13 cellular contexts compared by ENCODE assay signal in the genomic region with DNA sequence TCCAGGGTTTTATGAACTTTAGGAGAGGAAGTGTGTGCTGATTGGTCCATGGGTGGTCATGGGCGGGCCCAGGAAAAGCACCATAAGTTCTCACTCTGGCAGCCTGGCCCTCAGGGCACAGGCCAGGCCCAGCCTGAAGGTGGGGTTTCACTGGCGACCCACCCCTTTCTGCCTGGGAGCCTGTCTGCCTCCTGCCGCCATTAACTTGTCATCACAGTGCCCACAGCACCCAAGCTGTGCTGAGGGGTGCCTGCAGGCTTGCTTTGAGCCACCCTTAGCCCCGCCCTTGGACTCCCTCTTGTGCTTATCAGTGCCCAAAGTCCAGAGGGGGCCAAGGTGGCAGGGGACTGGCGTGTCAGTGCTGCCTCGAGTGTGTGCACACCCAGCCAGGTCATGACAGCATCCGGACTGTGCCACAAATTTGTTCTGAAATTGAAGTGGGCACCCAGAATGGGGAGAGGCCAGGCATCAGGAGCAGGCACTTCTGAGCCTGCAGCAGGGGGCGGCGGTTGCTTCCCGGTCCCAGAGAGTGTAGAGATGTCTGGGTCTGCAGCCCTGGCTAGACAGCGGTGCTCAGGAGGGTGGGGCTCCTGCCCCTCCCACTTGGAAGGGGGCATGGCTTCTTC.
"Had no signal": no experiment of that assay in that cellular context is flagged by ENCODE, and none has a peak within 500 bp of the region (broad histone marks: within the 10 kb centered on the region; RNA-seq: fewer than 3 reads in every experiment).

No MANE protein-coding gene starts in this region.

- H3K27ac ChIP-seq: neural progenitor cell, tibial nerve had no signal

- H3K36me3 Mint-ChIP-seq: naive B cell, neural progenitor cell had no signal

- H3K27me3 ChIP-seq: neural progenitor cell, tibial nerve had no signal

- H3K36me3 ChIP-seq: neural progenitor cell, tibial nerve had no signal

- H3K27me3 Mint-ChIP-seq: naive B cell had no signal

- H3K4me3 Mint-ChIP-seq: activated naive CD8-positive, alpha-beta T cell treated with anti-CD3 and anti-CD28 coated beads, Interleukin-2, amount 50 U/mL, for 24 hours; activated T-helper 17 cell treated with anti-CD3 and anti-CD28 coated beads, Interleukin-2, amount 50 U/mL, for 72 hours; naive B cell; neural progenitor cell had no signal

- H3K9me3 Mint-ChIP-seq: activated T-helper 17 cell treated with anti-CD3 and anti-CD28 coated beads, Interleukin-2, amount 50 U/mL, for 72 hours; neural progenitor cell had no signal

- H3K27ac Mint-ChIP-seq: activated naive CD8-positive, alpha-beta T cell treated with anti-CD3 and anti-CD28 coated beads, Interleukin-2, amount 50 U/mL, for 24 hours; activated T-helper 17 cell treated with anti-CD3 and anti-CD28 coated beads, Interleukin-2, amount 50 U/mL, for 72 hours; naive B cell; neural progenitor cell had no signal

- DNase-seq: activated CD4-positive, alpha-beta T cell treated with anti-CD3 and anti-CD28 coated beads, Interleukin-2, amount 50 U/mL, for 1 hour; activated CD8-positive, alpha-beta memory T cell treated with anti-CD3 and anti-CD28 coated beads for 24 hours; activated naive CD4-positive, alpha-beta T cell treated with Interleukin-2 at 50 U/mL for 16 hours; activated naive CD8-positive, alpha-beta T cell treated with anti-CD3 and anti-CD28 coated beads, Interleukin-2, amount 50 U/mL, for 24 hours; mammary epithelial cell; naive B cell; stimulated activated CD4-positive, alpha-beta T cell treated with anti-CD3 and anti-CD28 coated beads, Interleukin-2, amount 100 ng/mL, for 48 hours; stimulated activated naive CD4-positive, alpha-beta T cell had no signal

- H3K4me3 ChIP-seq: neural progenitor cell, tibial nerve had no signal

- H3K9me3 ChIP-seq: tibial nerve had no signal

- ATAC-seq: activated CD4-positive, CD25-positive, alpha-beta regulatory T cell treated with anti-CD3 and anti-CD28 coated beads, Interleukin-2, amount 50 U/mL, for 24 hours; activated naive CD8-positive, alpha-beta T cell treated with anti-CD3 and anti-CD28 coated beads, Interleukin-2, amount 50 U/mL, for 24 hours; activated T-helper 17 cell treated with anti-CD3 and anti-CD28 coated beads, Interleukin-2, amount 50 U/mL, for 72 hours; left lobe of liver had no signal

- H3K4me1 ChIP-seq: tibial nerve had no signal

- H3K4me1 Mint-ChIP-seq: activated naive CD8-positive, alpha-beta T cell treated with anti-CD3 and anti-CD28 coated beads, Interleukin-2, amount 50 U/mL, for 24 hours; activated T-helper 17 cell treated with anti-CD3 and anti-CD28 coated beads, Interleukin-2, amount 50 U/mL, for 72 hours; naive B cell; neural progenitor cell had no signal
